In genomic region chr15:40045572-40046217, GRCh38 we compare ENCODE assay signal across 9 cellular contexts. TPM values are rescaled to one million over a fixed set of nuclear protein-coding genes. Genes with fewer than 3 reads are reported as not detected.
A peak's percentile ranks its signal among the peaks of the same experiment; 100 is the strongest.
DNase-seq lines count a peak whose midpoint lies in the region; ATAC-seq and TF ChIP-seq lines count a peak whose summit lies in the region.
"Had no signal": no experiment of that assay in that cellular context is flagged by ENCODE, and none has a peak within 500 bp of the region (broad histone marks: within the 10 kb centered on the region; RNA-seq: fewer than 3 reads in every experiment).

No MANE protein-coding gene starts in this region.

- peak overlapping the region; percentile 78 for H2BK20ac ChIP-seq in IMR-90 (ENCODE audit: low read depth, low read length)

- H3K9me3 ChIP-seq in IMR-90 (ENCODE audit: control insufficient read depth, insufficient read depth, low read length), result no peaks in the 10 kb centered on the region

- H3K27ac ChIP-seq in IMR-90 (ENCODE audit: insufficient read depth, low read length), result no peak overlapping the region
- H3K27ac ChIP-seq: cardiac muscle cell had no signal

- WGBS in IMR-90 (ENCODE audit: extremely low coverage in 2 of 2, insufficient read length in 1 of 2), 2 experiments, result 80% methylated on average over 1 of the region's 6 CpGs; no CpG with 5 or more reads in 1 of the 2 experiments

- ATAC-seq in GM19438 (IDR thresholded peaks at IDR 0.05; ENCODE audit: low read depth, unreplicated experiment) (peak; percentile 15), IMR-90 (ENCODE audit: low read depth) (no peak), sciatic nerve (peak; percentile 2), GM18517 (IDR thresholded peaks at IDR 0.05; ENCODE audit: unreplicated experiment) (no peak)

- DNase-seq in IMR-90 (no peak), ecto neural progenitor cell (ENCODE audit: low spot score) (peak; percentile 52), sciatic nerve (ENCODE audit: low spot score) (no peak), SKM-1 (lab: John Stamatoyannopoulos, UW; ENCODE audit: unreplicated experiment) (no peak), dermis blood vessel endothelial cell (no peak), DMS153 (lab: John Stamatoyannopoulos, UW) (no peak)

- POLR2A ChIA-PET in IMR-90 (lab: Charles Lee; ENCODE audit: unreplicated experiment), result interaction anchor here (0.6 kb wide), 1 partner anchor 58 kb away, joined by 3 read pairs; no protein-coding TSS in a partner anchor

- H2AK9ac ChIP-seq in IMR-90 (replicated peaks; ENCODE audit: low read depth, low read length, poor library complexity), result peak overlapping the region; percentile 18

- TF ChIP-seq POLR2A in IMR-90 (IDR thresholded peaks at IDR 0.05; ENCODE audit: low read depth, low read length), result no peak

- no peak overlapping the region for H3K4me3 ChIP-seq in IMR-90 (ENCODE audit: insufficient read depth, low read depth, low read length)
- H3K4me3 ChIP-seq: cardiac muscle cell had no signal

- H2AFZ ChIP-seq in IMR-90 (replicated peaks; ENCODE audit: low read length, poor library complexity), result peak overlapping the region; percentile 19

- H2BK5ac ChIP-seq in IMR-90 (ENCODE audit: low read depth, low read length, poor library complexity, severe bottlenecking), result no peak overlapping the region

- H4K8ac ChIP-seq in IMR-90 (ENCODE audit: low read depth in 2 of 2, low read length in 2 of 2), result peak overlapping the region in 1 of 2 experiments; percentile 84; a peak in 2 of 4 replicates

- in situ Hi-C loops in IMR-90 (cut with MboI; ENCODE audit: low sequenced_read_pairs), result loop anchor here (5.0 to 10.0 kb wide), 3 partner anchors 122 to 379 kb away; no protein-coding TSS in a partner anchor

- dilution Hi-C loops in IMR-90 (cut with HindIII; ENCODE audit: low sequenced_read_pairs, unreplicated experiment), result no loop called here

- 0 out of 2 replicates have a peak overlapping the region, but pooled peaks have one; percentile 6 for H4K5ac ChIP-seq in IMR-90 (ENCODE audit: low read depth, low read length)

- intact Hi-C loops in IMR-90 (cut with micrococcal nuclease), result loop anchor here (1.0 to 5.0 kb wide), 4 partner anchors 63 to 229 kb away; partner anchors contain the start of genes BMF and BUB1B
- intact Hi-C loops in sciatic nerve (cut with DNase I), result loop anchor here (5.0 kb wide), 1 partner anchor 227 kb away; no protein-coding TSS in a partner anchor

- H4K20me1 ChIP-seq in IMR-90 (ENCODE audit: insufficient read depth, low read length), result no peaks in the 10 kb centered on the region

- peak overlapping the region; percentile 59; the same call in 1 of the 2 replicates for H3K14ac ChIP-seq in IMR-90 (replicated peaks; ENCODE audit: low read depth, low read length)

- peak overlapping the region; percentile 82; the same call in 1 of the 3 replicates for H2BK15ac ChIP-seq in IMR-90 (ENCODE audit: low read depth, low read length)

- H3K4ac ChIP-seq in IMR-90 (ENCODE audit: low read depth, low read length), result peak overlapping the region; percentile 76

- H3K18ac ChIP-seq in IMR-90 (ENCODE audit: low read depth, low read length), result no peak overlapping the region; the same call in 1 of the 2 replicates

- H2BK120ac ChIP-seq in IMR-90 (ENCODE audit: low read depth, low read length), result peak overlapping the region; percentile 82

- CTCF ChIA-PET in IMR-90 (lab: Yijun Ruan, JAX), result interaction anchor here (0.6 to 5.2 kb wide), 13 partner anchors 9 to 446 kb away, joined by 3 to 26 read pairs (median 4); partner anchors contain the start of genes BMF, BUB1B and PLCB2

- H3K9ac ChIP-seq in IMR-90 (ENCODE audit: low read depth, low read length), result no peak overlapping the region; the same call in 1 of the 2 replicates

- H2AK5ac ChIP-seq in IMR-90 (ENCODE audit: low read depth, low read length), result peak overlapping the region; percentile 88; the same call in 1 of the 2 replicates

- H4K91ac ChIP-seq in IMR-90 (ENCODE audit: insufficient read depth, low read depth, low read length), result peak overlapping the region; percentile 60

- no peaks in the 10 kb centered on the region for H3K36me3 ChIP-seq in IMR-90 (ENCODE audit: control insufficient read depth, insufficient read depth, low read length)
- H3K36me3 ChIP-seq: cardiac muscle cell had no signal

- peaks cover 0 to 36% of the 10 kb centered on the region in 2 experiments; a peak in 3 of 4 replicates for H3K79me1 ChIP-seq in IMR-90 (ENCODE audit: low read depth in 1 of 2, low read length in 2 of 2)

- no TSS peak for BruUV-seq in IMR-90 (replicated peaks; lab: Mats Ljungman, UMichigan)

- TF ChIP-seq CTCF in IMR-90 (conservative IDR thresholded peaks at IDR 0.05; ENCODE audit: low read depth, low read length), result no peak

- H3K4me2 ChIP-seq in IMR-90 (ENCODE audit: low read depth, low read length), result no peak overlapping the region

- no peaks in the 10 kb centered on the region for H3K27me3 ChIP-seq in IMR-90 (ENCODE audit: control insufficient read depth, insufficient read depth, low read length)
- H3K27me3 ChIP-seq: cardiac muscle cell had no signal

- H3K9me1 ChIP-seq in IMR-90 (ENCODE audit: insufficient read depth, low read length), result peaks cover 25% of the 10 kb centered on the region

- peaks cover 19% of the 10 kb centered on the region for H3K4me1 ChIP-seq in IMR-90 (ENCODE audit: control insufficient read depth, insufficient read depth, low read length)

- H3K23ac ChIP-seq in IMR-90 (ENCODE audit: low read depth, low read length), result peak overlapping the region; percentile 61; the same call in 1 of the 2 replicates

- H3K56ac ChIP-seq in IMR-90 (ENCODE audit: extremely low read depth, insufficient read depth, low read length), result no peak overlapping the region; the same call in 1 of the 2 replicates

- TF ChIP-seq RAD21 in IMR-90 (IDR thresholded peaks at IDR 0.05; ENCODE audit: low read length), result no peak

TF ChIP-seq in IMR-90, 13 proteins besides CTCF, POLR2A, EP300 and RAD21:
- TF ChIP-seq FOS (IDR thresholded peaks at IDR 0.05; ENCODE audit: low read depth, low read length) (no peak), CEBPB (IDR thresholded peaks at IDR 0.05; ENCODE audit: low read depth, low read length) (no peak), BHLHE40 (IDR thresholded peaks at IDR 0.05; ENCODE audit: low read depth, low read length) (no peak), NFE2L2 (IDR thresholded peaks at IDR 0.05; ENCODE audit: low read depth, low read length) (no peak), SMC3 (IDR thresholded peaks at IDR 0.05; ENCODE audit: low read depth, low read length) (no peak), USF2 (IDR thresholded peaks at IDR 0.05; ENCODE audit: low read depth, low read length) (no peak), CHD1 (IDR thresholded peaks at IDR 0.05; ENCODE audit: low read depth, low read length) (no peak), MAZ (IDR thresholded peaks at IDR 0.05; ENCODE audit: borderline replicate concordance, low read depth, low read length) (no peak), MXI1 (IDR thresholded peaks at IDR 0.05; ENCODE audit: borderline replicate concordance, low read depth, low read length) (no peak), RFX5 (IDR thresholded peaks at IDR 0.05; ENCODE audit: low read depth, low read length) (no peak), MAFK (IDR thresholded peaks at IDR 0.05; ENCODE audit: low read depth, low read length) (no peak), ELK1 (IDR thresholded peaks at IDR 0.05; ENCODE audit: borderline replicate concordance, low read depth, low read length) (no peak), RCOR1 (IDR thresholded peaks at IDR 0.05; ENCODE audit: insufficient replicate concordance, low read length) (no peak)
TF ChIP-seq in IMR-90: peak in this region for 0.

RNA-seq across cellular contexts. Expression of gene SRP14, which starts 6.7 kb away (rescaled TPM):
- total RNA-seq in IMR-90 (2012; rRNA removed) (106 and 205 TPM in 2 replicates), sciatic nerve (150 TPM), dermis blood vessel endothelial cell (236 and 391 TPM in 2 replicates)
- polyA plus RNA-seq in IMR-90 (2012; rRNA removed), result 295 and 296 TPM in 2 replicates
- 198 and 487 TPM in 2 replicates for polyA plus RNA-seq in IMR-90 (2012; cell fraction: cytosol; rRNA removed)
- polyA plus RNA-seq in IMR-90 (2012; cell fraction: nucleus; rRNA removed; ENCODE audit: low replicate concordance), result 41.4 and 203 TPM in 2 replicates

Comparison
In these comparisons a context has a peak if more than half of its experiments do, and no peak if none do; other contexts are left out.
1. ATAC-seq: peak in GM19438 (single experiment) and sciatic nerve (single experiment); none in IMR-90 (single experiment) and GM18517 (single experiment).